In genomic region chr7:46139079-46139478, GRCh38 we compare ENCODE assay signal across 1 cellular context.
A peak's percentile ranks its signal among the peaks of the same experiment; 100 is the strongest.
TF ChIP-seq lines count a peak whose summit lies in the region.

No MANE protein-coding gene starts in this region.

TF ChIP-seq in GM12878, 131 proteins besides CTCF, POLR2A, EP300 and RAD21 (continued from another document):
- TF ChIP-seq SMARCA5 (IDR thresholded peaks at IDR 0.05) (0 out of 2 replicates have a peak, but pooled peaks have one; percentile 59), SPI1 (IDR thresholded peaks at IDR 0.05; ENCODE audit: borderline replicate concordance, insufficient read depth, low read depth, low read length) (no peak), RB1 (IDR thresholded peaks at IDR 0.05; ENCODE audit: borderline replicate concordance) (peak; percentile 32; the same call in 1 of the 2 replicates), WRNIP1 (IDR thresholded peaks at IDR 0.05; ENCODE audit: borderline replicate concordance, low read depth, low read length) (no peak), E2F8 (IDR thresholded peaks at IDR 0.05; ENCODE audit: low read depth, partially characterized antibody) (no peak), ATF7 (IDR thresholded peaks at IDR 0.05; ENCODE audit: low read depth) (peak; percentile 80), CREM (IDR thresholded peaks at IDR 0.05; ENCODE audit: low read depth) (no peak), HDAC6 (IDR thresholded peaks at IDR 0.05; ENCODE audit: unreplicated experiment) (no peak), ASH2L (IDR thresholded peaks at IDR 0.05; ENCODE audit: borderline replicate concordance, low read depth) (no peak), MTA2 (IDR thresholded peaks at IDR 0.05; ENCODE audit: low read depth) (peak; percentile 94), REST (IDR thresholded peaks at IDR 0.05; ENCODE audit: low read depth, low read length) (no peak), E4F1 (IDR thresholded peaks at IDR 0.05; ENCODE audit: borderline replicate concordance, partially characterized antibody) (no peak), TCF12 (IDR thresholded peaks at IDR 0.05; ENCODE audit: low read depth, low read length) (0 out of 2 replicates have a peak, but pooled peaks have one; percentile 46), CBX5 (IDR thresholded peaks at IDR 0.05; ENCODE audit: low read depth) (0 out of 2 replicates have a peak, but pooled peaks have one; percentile 26), PRDM15 (CRISPR knock-in tag; IDR thresholded peaks at IDR 0.05) (no peak), ZZZ3 (IDR thresholded peaks at IDR 0.05; ENCODE audit: control insufficient read depth, insufficient read length, low read depth) (no peak), IRF5 (IDR thresholded peaks at IDR 0.05; ENCODE audit: borderline replicate concordance) (no peak), TCF3 (IDR thresholded peaks at IDR 0.05; ENCODE audit: borderline replicate concordance, insufficient read depth, low read depth, low read length) (no peak), ATF2 (IDR thresholded peaks at IDR 0.05; ENCODE audit: low read length) (no peak), TAF1 (IDR thresholded peaks at IDR 0.05; ENCODE audit: borderline replicate concordance, low read depth, low read length) (no peak), BCLAF1 (IDR thresholded peaks at IDR 0.05) (no peak), STAT3 (IDR thresholded peaks at IDR 0.05; ENCODE audit: low read depth, low read length) (0 out of 2 replicates have a peak, but pooled peaks have one; percentile 26), HSF1 (IDR thresholded peaks at IDR 0.05; ENCODE audit: low read depth, low read length) (no peak), CHD4 (IDR thresholded peaks at IDR 0.05) (no peak), CEBPB (IDR thresholded peaks at IDR 0.05; ENCODE audit: borderline replicate concordance in 1 of 2, low read depth in 2 of 2, low read length in 2 of 2) (no peak), BRCA1 (IDR thresholded peaks at IDR 0.05; ENCODE audit: low read depth, low read length) (no peak), JUND (IDR thresholded peaks at IDR 0.05; ENCODE audit: low read depth, low read length) (peak; percentile 81), MXI1 (IDR thresholded peaks at IDR 0.05; ENCODE audit: low read depth, low read length) (0 out of 2 replicates have a peak, but pooled peaks have one; percentile 43), MAX (IDR thresholded peaks at IDR 0.05; ENCODE audit: low read depth, low read length) (no peak), PAX8 (IDR thresholded peaks at IDR 0.05) (no peak), YY1 (IDR thresholded peaks at IDR 0.05; ENCODE audit: low read depth, low read length) (no peak), IRF3 (IDR thresholded peaks at IDR 0.05) (no peak), RUNX3 (IDR thresholded peaks at IDR 0.05; ENCODE audit: low read length) (peak; percentile 12; the same call in 1 of the 2 replicates), SP1 (IDR thresholded peaks at IDR 0.05; ENCODE audit: low read depth, low read length) (no peak)
